14 cellular contexts compared by ENCODE assay signal in the genomic region with DNA sequence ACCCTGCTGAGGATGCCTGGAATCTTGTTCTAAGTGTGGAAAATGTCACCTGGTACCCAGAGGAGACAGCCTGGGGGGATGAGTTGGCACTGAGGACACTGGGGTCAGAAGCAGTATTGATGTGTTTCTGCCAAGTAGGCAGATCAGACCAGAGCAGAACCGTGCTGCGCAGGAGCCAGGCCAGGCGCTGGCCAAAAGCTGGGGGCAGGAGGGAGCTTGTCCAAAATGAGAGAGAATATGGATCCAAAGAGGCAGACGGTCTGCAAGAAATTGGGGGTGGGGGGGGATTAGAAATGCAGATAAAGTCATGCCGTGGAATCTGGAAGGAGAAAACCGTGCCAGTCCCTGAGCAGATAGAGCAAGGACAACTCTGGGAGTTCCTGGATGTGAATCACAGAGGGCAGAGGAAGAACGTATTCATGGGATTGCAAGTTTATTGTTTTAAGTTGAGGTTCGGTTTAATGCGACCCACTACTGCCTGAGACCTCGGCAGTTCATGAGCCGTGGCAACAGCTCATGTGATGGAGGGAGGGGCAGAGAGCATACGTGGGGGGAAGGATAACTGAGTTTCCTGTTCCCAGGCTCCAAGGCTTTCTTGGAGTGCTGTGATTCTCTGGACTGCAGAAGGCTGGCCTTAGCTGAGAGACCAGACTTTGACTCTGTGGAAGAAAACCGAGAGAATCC.
DNase-seq lines count a peak whose midpoint lies in the region; ATAC-seq, FAIRE-seq and TF ChIP-seq lines count a peak whose summit lies in the region.
"Had no signal": no experiment of that assay in that cellular context is flagged by ENCODE, and none has a peak within 500 bp of the region (broad histone marks: within the 10 kb centered on the region; RNA-seq: fewer than 3 reads in every experiment).

No MANE protein-coding gene starts in this region.

- peak overlapping the region; percentile 83 for H2AK5ac ChIP-seq in IMR-90 (ENCODE audit: low read depth, low read length)

- TF ChIP-seq EP300 in stomach (IDR thresholded peaks at IDR 0.05) = no peak

- peak overlapping the region; percentile 94 for H3K4ac ChIP-seq in IMR-90 (ENCODE audit: low read depth, low read length)

- TF ChIP-seq CTCF in IMR-90 (conservative IDR thresholded peaks at IDR 0.05; ENCODE audit: low read depth, low read length) (no peak), coronary artery (IDR thresholded peaks at IDR 0.05) (no peak), stomach (IDR thresholded peaks at IDR 0.05) (no peak)

- TF ChIP-seq RAD21 in IMR-90 (IDR thresholded peaks at IDR 0.05; ENCODE audit: low read length) = no peak

- H3K27ac ChIP-seq in IMR-90 (ENCODE audit: insufficient read depth, low read length) (peak overlapping the region; percentile 79), coronary artery (peak overlapping the region; percentile 80 to 82), stomach (peak overlapping the region in 3 of 5 donors; percentile 26 to 71 (median 43))
- H3K27ac ChIP-seq: foreskin keratinocyte had no signal

- peak overlapping the region; percentile 23 for H3K9ac ChIP-seq in IMR-90 (ENCODE audit: low read depth, low read length)

- H3K18ac ChIP-seq in IMR-90 (ENCODE audit: low read depth, low read length) = peak overlapping the region; percentile 66

- peak overlapping the region; percentile 78 for H2AK9ac ChIP-seq in IMR-90 (replicated peaks; ENCODE audit: low read depth, low read length, poor library complexity)

- in situ Hi-C loops in IMR-90 (cut with MboI; ENCODE audit: low sequenced_read_pairs) = no loop called here

- FAIRE-seq in frontal cortex (lab: Jason Lieb, UNC) = no peak

- peak overlapping the region; percentile 71 for H3K14ac ChIP-seq in IMR-90 (replicated peaks; ENCODE audit: low read depth, low read length)

- DNase-seq in IMR-90 (peak; percentile 97), coronary artery (ENCODE audit: low spot score) (no peak), left kidney (ENCODE audit: low read depth, low spot score) (peak; percentile 94), stomach (no peak), frontal cortex (ENCODE audit: low spot score in 2 of 2) (no peak), D341Med (ENCODE audit: low spot score) (no peak), NCI-H345 treated with DMSO at 0.1 percent for 48 hours (lab: John Stamatoyannopoulos, UW; ENCODE audit: unreplicated experiment) (no peak)
- DNase-seq: Caco-2; foreskin keratinocyte; midbrain; stimulated activated CD4-positive, alpha-beta T cell treated with anti-CD3 and anti-CD28 coated beads, Interleukin-4, amount 100 ng/mL, for 24 hours; T-cell had no signal

- no peaks in the 10 kb centered on the region for H3K9me1 ChIP-seq in IMR-90 (ENCODE audit: insufficient read depth, low read length)

- H4K91ac ChIP-seq in IMR-90 (ENCODE audit: insufficient read depth, low read depth, low read length) = peak overlapping the region; percentile 62

- peak; percentile 92 for ATAC-seq in IMR-90 (ENCODE audit: low read depth)
- no peak for ATAC-seq in GM19035 (IDR thresholded peaks at IDR 0.05; ENCODE audit: unreplicated experiment)
- ATAC-seq: foreskin keratinocyte, T-cell had no signal

- H2BK15ac ChIP-seq in IMR-90 (ENCODE audit: low read depth, low read length) = peak overlapping the region; percentile 55; the same call in 2 of the 3 replicates

- H2BK5ac ChIP-seq in IMR-90 (ENCODE audit: low read depth, low read length, poor library complexity, severe bottlenecking) = peak overlapping the region; percentile 22

- peak overlapping the region; percentile 18; the same call in 1 of the 2 replicates for H3K56ac ChIP-seq in IMR-90 (ENCODE audit: extremely low read depth, insufficient read depth, low read length)

- H3K27me3 ChIP-seq in IMR-90 (ENCODE audit: control insufficient read depth, insufficient read depth, low read length) = no peaks in the 10 kb centered on the region
- no peaks in the 10 kb centered on the region for H3K27me3 ChIP-seq in stomach
- H3K27me3 ChIP-seq: foreskin keratinocyte, upper lobe of left lung had no signal

- H3K9me3 ChIP-seq in IMR-90 (ENCODE audit: control insufficient read depth, insufficient read depth, low read length) (no peaks in the 10 kb centered on the region), stomach (no peaks in the 10 kb centered on the region)
- H3K9me3 ChIP-seq: Caco-2, upper lobe of left lung had no signal

- peak overlapping the region; percentile 21 to 86; a peak in 2 of 4 replicates for H4K8ac ChIP-seq in IMR-90 (ENCODE audit: low read depth in 2 of 2, low read length in 2 of 2)

- H2BK20ac ChIP-seq in IMR-90 (ENCODE audit: low read depth, low read length) = peak overlapping the region; percentile 69; the same call in 1 of the 2 replicates

- TF ChIP-seq POLR2A in IMR-90 (IDR thresholded peaks at IDR 0.05; ENCODE audit: low read depth, low read length) (no peak), stomach (IDR thresholded peaks at IDR 0.05) (no peak)

- peak overlapping the region; percentile 83 for H3K23ac ChIP-seq in IMR-90 (ENCODE audit: low read depth, low read length)

- H3K36me3 ChIP-seq in IMR-90 (ENCODE audit: control insufficient read depth, insufficient read depth, low read length) (no peaks in the 10 kb centered on the region), stomach (peaks cover 0 to 6% (median 0%) of the 10 kb centered on the region in 4 donors)
- H3K36me3 ChIP-seq: upper lobe of left lung had no signal

- intact Hi-C loops in IMR-90 (cut with micrococcal nuclease) (no loop called here), stomach (cut with DNase I; ENCODE audit: low total_unique reads) (no loop called here)

- no peaks in the 10 kb centered on the region for H4K20me1 ChIP-seq in IMR-90 (ENCODE audit: insufficient read depth, low read length)

- H2BK120ac ChIP-seq in IMR-90 (ENCODE audit: low read depth, low read length) = peak overlapping the region; percentile 50

- H2AFZ ChIP-seq in IMR-90 (replicated peaks; ENCODE audit: low read length, poor library complexity) = peak overlapping the region; percentile 15

- CTCF ChIA-PET in IMR-90 (lab: Yijun Ruan, JAX) = interaction anchor here (0.6 kb wide), 2 partner anchors 146 to 306 kb away, joined by 3 read pairs; no protein-coding TSS in a partner anchor

- peak overlapping the region; percentile 2 for H3K4me2 ChIP-seq in IMR-90 (ENCODE audit: low read depth, low read length)

- H4K5ac ChIP-seq in IMR-90 (ENCODE audit: low read depth, low read length) = peak overlapping the region; percentile 68

- dilution Hi-C loops in IMR-90 (cut with HindIII; ENCODE audit: low sequenced_read_pairs, unreplicated experiment) = no loop called here

- POLR2A ChIA-PET in IMR-90 (lab: Charles Lee; ENCODE audit: unreplicated experiment) = no interaction called here

- 36% methylated on average over 5 of the region's 13 CpGs; no CpG with 5 or more reads in 1 of the 2 experiments for WGBS in IMR-90 (ENCODE audit: extremely low coverage in 2 of 2, insufficient read length in 1 of 2), 2 experiments
- 56 to 78% (median 65%) methylated on average over 13 of the region's 13 CpGs for WGBS in stomach, 5 donors

- H3K4me3 ChIP-seq in IMR-90 (ENCODE audit: insufficient read depth, low read depth, low read length) = no peak overlapping the region
- H3K4me3 ChIP-seq in coronary artery = peak overlapping the region; percentile 35
- no peak overlapping the region for H3K4me3 ChIP-seq in stomach
- H3K4me3 ChIP-seq: upper lobe of left lung had no signal

- H3K4me1 ChIP-seq in IMR-90 (ENCODE audit: control insufficient read depth, insufficient read depth, low read length) (peaks cover 5% of the 10 kb centered on the region), stomach (peaks cover 0 to 24% (median 7%) of the 10 kb centered on the region in 4 donors)
- H3K4me1 ChIP-seq: Caco-2, foreskin keratinocyte, upper lobe of left lung had no signal

- no TSS peak for BruUV-seq in IMR-90 (replicated peaks; lab: Mats Ljungman, UMichigan)

- no peaks in the 10 kb centered on the region for H3K79me1 ChIP-seq in IMR-90 (ENCODE audit: low read depth in 1 of 2, low read length in 2 of 2)

TF ChIP-seq in IMR-90, 13 proteins besides CTCF, POLR2A, EP300 and RAD21:
- TF ChIP-seq, protein P1, sequence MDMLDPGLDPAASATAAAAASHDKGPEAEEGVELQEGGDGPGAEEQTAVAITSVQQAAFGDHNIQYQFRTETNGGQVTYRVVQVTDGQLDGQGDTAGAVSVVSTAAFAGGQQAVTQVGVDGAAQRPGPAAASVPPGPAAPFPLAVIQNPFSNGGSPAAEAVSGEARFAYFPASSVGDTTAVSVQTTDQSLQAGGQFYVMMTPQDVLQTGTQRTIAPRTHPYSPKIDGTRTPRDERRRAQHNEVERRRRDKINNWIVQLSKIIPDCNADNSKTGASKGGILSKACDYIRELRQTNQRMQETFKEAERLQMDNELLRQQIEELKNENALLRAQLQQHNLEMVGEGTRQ (IDR thresholded peaks at IDR 0.05; ENCODE audit: low read depth, low read length) = peak; percentile 73
- TF ChIP-seq ELK1 (IDR thresholded peaks at IDR 0.05; ENCODE audit: borderline replicate concordance, low read depth, low read length) (no peak), RCOR1 (IDR thresholded peaks at IDR 0.05; ENCODE audit: insufficient replicate concordance, low read length) (no peak), MAZ (IDR thresholded peaks at IDR 0.05; ENCODE audit: borderline replicate concordance, low read depth, low read length) (peak; percentile 72; the same call in 1 of the 2 replicates), MXI1 (IDR thresholded peaks at IDR 0.05; ENCODE audit: borderline replicate concordance, low read depth, low read length) (0 out of 2 replicates have a peak, but pooled peaks have one; percentile 14), CEBPB (IDR thresholded peaks at IDR 0.05; ENCODE audit: low read depth, low read length) (peak; percentile 31; the same call in 1 of the 2 replicates), BHLHE40 (IDR thresholded peaks at IDR 0.05; ENCODE audit: low read depth, low read length) (peak; percentile 69), NFE2L2 (IDR thresholded peaks at IDR 0.05; ENCODE audit: low read depth, low read length) (no peak), SMC3 (IDR thresholded peaks at IDR 0.05; ENCODE audit: low read depth, low read length) (no peak; the same call in 1 of the 2 replicates), RFX5 (IDR thresholded peaks at IDR 0.05; ENCODE audit: low read depth, low read length) (no peak), FOS (IDR thresholded peaks at IDR 0.05; ENCODE audit: low read depth, low read length) (peak; percentile 47; the same call in 1 of the 2 replicates)

Comparison
In these comparisons a context has a peak if more than half of its experiments do, and no peak if none do; other contexts are left out.
1. DNase-seq: peak in IMR-90 (single experiment) and left kidney (single experiment); none in coronary artery (single experiment), stomach (single experiment), frontal cortex (0 of 2), D341Med (single experiment) and NCI-H345 treated with DMSO at 0.1 percent for 48 hours (single experiment).
2. Peak in every context shown above with its lines, with median percentiles within 50 percentile points of each other: H3K27ac ChIP-seq.